In the genomic region with DNA sequence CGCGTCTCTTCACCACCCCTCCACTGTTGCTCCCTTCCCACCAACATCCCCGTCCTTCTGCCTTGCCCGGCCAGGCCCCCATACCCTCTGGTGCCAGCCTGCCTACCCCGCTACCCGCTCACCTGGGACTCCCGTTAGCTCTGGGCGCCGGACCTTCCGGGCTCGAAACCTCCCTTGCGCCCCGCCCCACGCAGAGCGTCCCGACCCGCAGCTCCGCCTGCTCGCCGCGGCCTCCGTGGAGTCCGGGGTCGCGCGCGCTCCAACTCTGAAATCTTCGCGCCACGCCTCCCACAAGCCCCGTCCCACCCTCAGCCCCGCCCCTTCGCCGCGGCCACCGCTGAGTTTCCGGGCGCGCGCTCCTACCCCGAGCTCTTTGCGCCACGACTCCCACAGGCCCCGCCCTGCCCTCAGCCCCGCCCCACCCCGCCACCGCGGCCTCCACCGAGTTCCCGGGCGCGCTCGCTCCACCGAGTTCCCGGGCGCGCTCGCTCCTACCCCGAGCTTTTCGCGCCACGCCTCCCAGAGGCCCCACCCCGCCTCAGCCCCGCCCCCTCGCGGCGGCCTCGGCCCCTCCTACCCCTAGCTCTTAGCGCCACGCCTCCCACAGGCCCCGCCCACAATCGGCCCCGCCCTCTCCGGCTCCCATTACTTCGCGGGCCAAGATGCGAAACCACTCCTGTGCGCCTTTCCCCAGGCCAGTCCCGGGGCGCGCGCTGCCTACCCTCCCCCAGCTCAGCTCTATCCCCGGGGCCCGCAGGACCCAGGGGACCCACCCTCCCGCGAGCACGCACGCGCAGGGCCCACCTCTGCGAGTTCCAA, we compare ENCODE assay signal across 8 cellular contexts. TPM values are rescaled to one million over a fixed set of nuclear protein-coding genes. Genes with fewer than 3 reads are reported as not detected.
DNase-seq lines count a peak whose midpoint lies in the region; ATAC-seq and TF ChIP-seq lines count a peak whose summit lies in the region.

A gene (minus strand): TSS at position 267 of the 819 bp plus-strand sequence. CDS start 5,617 bp downstream, outside the sequence.

- intact Hi-C loops in right lobe of liver (cut with DNase I) = loop anchor here in 1 of 2 donors (5.0 kb wide), 2 partner anchors 53 to 68 kb away; a partner anchor contains a TSS

- H3K4me3 ChIP-seq in right lobe of liver = peak within 1 kb of the TSS; percentile 74 to 91 (median 90)

- H3K4me1 ChIP-seq in right lobe of liver = peaks cover 0 to 26% (median 0%) of the 10 kb centered on the region in 4 donors

- WGBS in right lobe of liver (ENCODE audit: insufficient coverage, low coverage, low lambda C conversion rate, missing lambda C conversion rate) = 2% methylated on average over 35 of the region's 90 CpGs

- H3K27ac ChIP-seq in right lobe of liver = peak within 1 kb of the TSS; percentile 64 to 83 (median 77)

- no peaks in the 10 kb centered on the region for H3K27me3 ChIP-seq in right lobe of liver

- H3K36me3 ChIP-seq in right lobe of liver = no peaks in the 10 kb centered on the region

- peak; percentile 66 for ATAC-seq in GM19397 (IDR thresholded peaks at IDR 0.05; ENCODE audit: unreplicated experiment)
- peak; percentile 57 for ATAC-seq in HG03565 (IDR thresholded peaks at IDR 0.05; ENCODE audit: unreplicated experiment)
- ATAC-seq in right lobe of liver = peak; percentile 89 to 94 (median 92)

- H3K9me3 ChIP-seq in right lobe of liver = no peaks in the 10 kb centered on the region

- TF ChIP-seq CTCF in right lobe of liver (IDR thresholded peaks at IDR 0.05) = no peak

- peak; percentile 99 for DNase-seq in CD1c-positive myeloid dendritic cell (ENCODE audit: extremely low spot score)
- DNase-seq in NCI-H748 treated with DMSO at 0.1 percent for 48 hours (lab: John Stamatoyannopoulos, UW) = peak; percentile 90
- peak; percentile 98 to 99 for DNase-seq in activated CD4-positive, alpha-beta T cell treated with anti-CD3 and anti-CD28 coated beads, Interleukin-2, amount 50 U/mL, for 48 hours
- DNase-seq in dermis blood vessel endothelial cell = peak; percentile 97
- DNase-seq in right lobe of liver = peak; percentile 98 to 99 (median 99)
- peak; percentile 99 for DNase-seq in stimulated activated CD4-positive, alpha-beta T cell treated with anti-CD3 and anti-CD28 coated beads, Interleukin-4, amount 100 ng/mL, for 24 hours

- peak; percentile 79 for TF ChIP-seq POLR2A in right lobe of liver (IDR thresholded peaks at IDR 0.05)

RNA-seq across cellular contexts. Expression of the gene that starts here (rescaled TPM):
- total RNA-seq in dermis blood vessel endothelial cell = 12.6 and 20.8 TPM in 2 replicates
- 10 to 100 TPM; 11.7 to 19.3 (median 12.9) TPM for total RNA-seq in right lobe of liver

Comparison
In these comparisons a context has a peak if more than half of its experiments do, and no peak if none do; other contexts are left out.
1. Peak in every context shown above with its lines: DNase-seq, ATAC-seq, H3K4me3 ChIP-seq and H3K27ac ChIP-seq.